1 cellular context compared by ENCODE assay signal in genomic region chr1:38088366-38088765, GRCh38.
TF ChIP-seq lines count a peak whose summit lies in the region.

No MANE protein-coding gene starts in this region.

TF ChIP-seq in GM12878, 131 proteins besides CTCF, POLR2A, EP300 and RAD21 (continued from another document):
- no peak for TF ChIP-seq CBFB (IDR thresholded peaks at IDR 0.05; ENCODE audit: low read depth)
- TF ChIP-seq POLR2AphosphoS5 (IDR thresholded peaks at IDR 0.05; ENCODE audit: low read length), result no peak
- no peak for TF ChIP-seq NKRF (conservative IDR thresholded peaks at IDR 0.05)
- TF ChIP-seq JUNB (IDR thresholded peaks at IDR 0.05), result no peak
- no peak for TF ChIP-seq CREB1 (IDR thresholded peaks at IDR 0.05; ENCODE audit: low read depth)
- TF ChIP-seq SMARCA5 (IDR thresholded peaks at IDR 0.05), result no peak
- no peak for TF ChIP-seq BACH1 (IDR thresholded peaks at IDR 0.05; ENCODE audit: borderline replicate concordance)
- no peak for TF ChIP-seq CREM (IDR thresholded peaks at IDR 0.05; ENCODE audit: low read depth)
- TF ChIP-seq BHLHE40 (IDR thresholded peaks at IDR 0.05; ENCODE audit: borderline replicate concordance in 1 of 2, low read depth in 2 of 2, low read length in 1 of 2), result no peak
- TF ChIP-seq TBL1XR1 (IDR thresholded peaks at IDR 0.05; ENCODE audit: low read depth, low read length), result no peak
- TF ChIP-seq HSF1 (IDR thresholded peaks at IDR 0.05; ENCODE audit: low read depth, low read length), result no peak
- TF ChIP-seq SMC3 (IDR thresholded peaks at IDR 0.05; ENCODE audit: borderline replicate concordance, low read length), result no peak
